ENCODE assay signal across 14 cellular contexts in genomic region chr1:194052514-194053333, GRCh38.
A peak's percentile ranks its signal among the peaks of the same experiment; 100 is the strongest.
DNase-seq lines count a peak whose midpoint lies in the region; ATAC-seq and TF ChIP-seq lines count a peak whose summit lies in the region.
"Had no signal": no experiment of that assay in that cellular context is flagged by ENCODE, and none has a peak within 500 bp of the region (broad histone marks: within the 10 kb centered on the region; RNA-seq: fewer than 3 reads in every experiment).

No MANE protein-coding gene starts in this region.

- no peaks in the 10 kb centered on the region for H3K27me3 Mint-ChIP-seq in activated naive CD8-positive, alpha-beta T cell treated with anti-CD3 and anti-CD28 coated beads, Interleukin-2, amount 10 ng/mL, durations not matched to agents 7 days and 5 days
- H3K27me3 Mint-ChIP-seq: B cell had no signal

- H3K36me3 ChIP-seq in gastrocnemius medialis = no peaks in the 10 kb centered on the region
- H3K36me3 ChIP-seq: uterus had no signal

- H3K4me1 Mint-ChIP-seq in activated naive CD8-positive, alpha-beta T cell treated with anti-CD3 and anti-CD28 coated beads, Interleukin-2, amount 10 ng/mL, durations not matched to agents 7 days and 5 days = peaks cover 33% of the 10 kb centered on the region
- H3K4me1 Mint-ChIP-seq: B cell, nephron had no signal

- peak; percentile 7 for DNase-seq in GM12865 (ENCODE audit: low read depth)
- no peak for DNase-seq in activated naive CD8-positive, alpha-beta T cell treated with anti-CD3 and anti-CD28 coated beads, Interleukin-2, amount 10 ng/mL, durations not matched to agents 7 days and 5 days
- DNase-seq in NCI-H146 treated with DMSO at 0.1 percent for 48 hours (lab: John Stamatoyannopoulos, UW; ENCODE audit: unreplicated experiment) = no peak
- no peak for DNase-seq in gastrocnemius medialis
- no peak for DNase-seq in NCI-H187 treated with DMSO at 0.1 percent for 48 hours (lab: John Stamatoyannopoulos, UW)
- DNase-seq in NCI-H2196 (lab: John Stamatoyannopoulos, UW; ENCODE audit: unreplicated experiment) = no peak
- DNase-seq: NCI-H2081, PC-3, T1000, uterus had no signal

- no peak overlapping the region for H3K27ac ChIP-seq in gastrocnemius medialis
- H3K27ac ChIP-seq: uterus had no signal

- H3K27ac Mint-ChIP-seq in activated naive CD8-positive, alpha-beta T cell treated with anti-CD3 and anti-CD28 coated beads, Interleukin-2, amount 10 ng/mL, durations not matched to agents 7 days and 5 days = peak overlapping the region; percentile 80
- H3K27ac Mint-ChIP-seq: B cell, nephron had no signal

- H3K27me3 ChIP-seq in gastrocnemius medialis = no peaks in the 10 kb centered on the region
- H3K27me3 ChIP-seq: uterus had no signal

- ATAC-seq in GM19452 (IDR thresholded peaks at IDR 0.05; ENCODE audit: unreplicated experiment) = peak; percentile 54
- ATAC-seq in HG03342 (IDR thresholded peaks at IDR 0.05; ENCODE audit: unreplicated experiment) = peak; percentile 52
- peak; percentile 55 for ATAC-seq in activated naive CD8-positive, alpha-beta T cell treated with anti-CD3 and anti-CD28 coated beads, Interleukin-2, amount 10 ng/mL, durations not matched to agents 7 days and 5 days (ENCODE audit: low read depth)
- ATAC-seq in gastrocnemius medialis = no peak
- ATAC-seq: PC-3 had no signal

- H3K4me3 Mint-ChIP-seq in activated naive CD8-positive, alpha-beta T cell treated with anti-CD3 and anti-CD28 coated beads, Interleukin-2, amount 10 ng/mL, durations not matched to agents 7 days and 5 days = peak overlapping the region; percentile 58
- H3K4me3 Mint-ChIP-seq: B cell, nephron had no signal

- POLR2A ChIA-PET in activated naive CD8-positive, alpha-beta T cell treated with anti-CD3 and anti-CD28 coated beads, Interleukin-2, amount 10 ng/mL, durations not matched to agents 7 days and 5 days (lab: Charles Lee) = no interaction called here

- H3K36me3 Mint-ChIP-seq in activated naive CD8-positive, alpha-beta T cell treated with anti-CD3 and anti-CD28 coated beads, Interleukin-2, amount 10 ng/mL, durations not matched to agents 7 days and 5 days = peaks cover 12% of the 10 kb centered on the region

- H3K9me3 ChIP-seq in gastrocnemius medialis = no peaks in the 10 kb centered on the region
- H3K9me3 ChIP-seq: uterus had no signal

- TF ChIP-seq CTCF in GM12865 (IDR thresholded peaks at IDR 0.05; ENCODE audit: insufficient read depth, low read depth, low read length, missing control alignments) (no peak), gastrocnemius medialis (IDR thresholded peaks at IDR 0.05 in 4 of 5, conservative IDR thresholded peaks at IDR 0.05 in 1 of 5) (no peak)

- in situ Hi-C loops in gastrocnemius medialis (cut with MboI; ENCODE audit: low sequenced_read_pairs in 4 of 4) = no loop called here

- H3K4me1 ChIP-seq in gastrocnemius medialis = no peaks in the 10 kb centered on the region
- H3K4me1 ChIP-seq: uterus had no signal

- no peak for TF ChIP-seq POLR2A in gastrocnemius medialis (IDR thresholded peaks at IDR 0.05)

- no peak overlapping the region for H3K4me3 ChIP-seq in GM12865 (ENCODE audit: low read depth, low read length)
- no peak overlapping the region for H3K4me3 ChIP-seq in gastrocnemius medialis
- H3K4me3 ChIP-seq: uterus had no signal

- H3K9me3 Mint-ChIP-seq in activated naive CD8-positive, alpha-beta T cell treated with anti-CD3 and anti-CD28 coated beads, Interleukin-2, amount 10 ng/mL, durations not matched to agents 7 days and 5 days = peaks cover 3% of the 10 kb centered on the region
- H3K9me3 Mint-ChIP-seq: nephron had no signal

- intact Hi-C loops in gastrocnemius medialis (cut with DNase I; ENCODE audit: low total_unique reads) = no loop called here

Comparison
In these comparisons a context has a peak if more than half of its experiments do, and no peak if none do; other contexts are left out.
1. ATAC-seq: peak in GM19452 (single experiment), HG03342 (single experiment) and activated naive CD8-positive, alpha-beta T cell treated with anti-CD3 and anti-CD28 coated beads, Interleukin-2, amount 10 ng/mL, durations not matched to agents 7 days and 5 days (single experiment); none in gastrocnemius medialis (0 of 2).